ENCODE assay signal across 22 cellular contexts in the genomic region with DNA sequence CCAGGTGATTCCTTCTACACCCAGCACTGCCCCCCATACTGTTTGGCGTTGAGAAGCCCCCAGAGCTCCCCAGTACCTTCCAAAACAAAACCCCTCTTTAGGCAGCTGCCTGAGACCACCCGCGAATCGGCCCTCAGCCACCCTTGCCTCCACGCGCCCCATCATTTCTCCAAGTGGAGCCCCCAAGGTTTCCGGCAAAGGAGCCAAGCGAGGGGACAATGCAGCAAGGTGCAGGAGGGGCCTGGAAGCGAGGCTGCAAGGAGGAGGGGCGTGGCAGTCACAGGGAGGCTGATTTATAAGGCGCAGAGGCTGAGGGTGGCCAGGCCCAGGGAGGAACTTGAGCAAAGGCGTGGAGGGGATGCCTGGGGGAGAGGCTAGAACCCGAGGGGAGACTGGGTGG.
"Had no signal": no experiment of that assay in that cellular context is flagged by ENCODE, and none has a peak within 500 bp of the region (broad histone marks: within the 10 kb centered on the region; RNA-seq: fewer than 3 reads in every experiment).

No MANE protein-coding gene starts in this region.

- H3K4me1 ChIP-seq: ascending aorta, gastrocnemius medialis, tibial artery had no signal

- H3K4me1 Mint-ChIP-seq: stimulated activated naive CD8-positive, alpha-beta T cell treated with anti-CD3 and anti-CD28 coated beads, Interleukin-15, amount 100 ng/mL, for 72 hours had no signal

- H3K36me3 ChIP-seq: adrenal gland, brain microvascular endothelial cell, gastrocnemius medialis had no signal

- H3K27me3 ChIP-seq: adrenal gland, ascending aorta, brain microvascular endothelial cell, esophagus squamous epithelium, gastrocnemius medialis, tibial artery had no signal

- H3K9me3 Mint-ChIP-seq: activated CD4-positive, alpha-beta memory T cell treated with anti-CD3 and anti-CD28 coated beads for 36 hours; activated naive CD4-positive, alpha-beta T cell treated with anti-CD3 and anti-CD28 coated beads, Interleukin-2, amount 50 U/mL, for 24 hours; activated T-cell treated with anti-CD3 and anti-CD28 coated beads, Interleukin-2, amount 50 U/mL, for 72 hours; natural killer cell treated with Interleukin-12 subunit alpha and Interleukin-12 subunit beta and Interleukin-15 and Interleukin-18, amount 100 ng/mL, for 72 hours; stimulated activated naive CD8-positive, alpha-beta T cell treated with anti-CD3 and anti-CD28 coated beads, Interleukin-15, amount 100 ng/mL, for 72 hours; T-cell; T-helper 2 cell treated with Interferon-gamma antibody and Interleukin-4, amounts not matched to agents 5 μg/mL and 100 μg/mL, for 36 hours had no signal

- DNase-seq: activated CD4-positive, alpha-beta memory T cell treated with anti-CD3 and anti-CD28 coated beads for 36 hours; activated CD4-positive, alpha-beta T cell treated with anti-CD3 and anti-CD28 coated beads for 4 hours; activated CD4-positive, CD25-positive, alpha-beta regulatory T cell; activated effector memory CD4-positive, alpha-beta T cell treated with anti-CD3 and anti-CD28 coated beads, Interleukin-2, amount 50 U/mL, for 16 hours; activated T-cell treated with anti-CD3 and anti-CD28 coated beads, Interleukin-2, amount 50 U/mL, for 72 hours; adrenal gland; brain microvascular endothelial cell; central memory CD4-positive, alpha-beta T cell; esophagus squamous epithelium; gastrocnemius medialis; hippocampal formation; midbrain; occipital lobe; stimulated activated CD4-positive, alpha-beta T cell treated with anti-CD3 and anti-CD28 coated beads, Interleukin-2, amount 100 ng/mL, for 48 hours; stimulated activated CD8-positive, alpha-beta memory T cell treated with anti-CD3 and anti-CD28 coated beads, Interleukin-4, amount 100 ng/mL, for 48 hours; stimulated activated naive CD8-positive, alpha-beta T cell treated with anti-CD3 and anti-CD28 coated beads, Interleukin-15, amount 100 ng/mL, for 72 hours; T-cell; tibial artery had no signal

- H3K9me3 ChIP-seq: adrenal gland, ascending aorta, esophagus squamous epithelium, gastrocnemius medialis, tibial artery had no signal

- H3K36me3 Mint-ChIP-seq: activated CD4-positive, alpha-beta memory T cell treated with anti-CD3 and anti-CD28 coated beads for 36 hours; natural killer cell treated with Interleukin-12 subunit alpha and Interleukin-12 subunit beta and Interleukin-15 and Interleukin-18, amount 100 ng/mL, for 72 hours had no signal

- H3K4me3 Mint-ChIP-seq: activated CD4-positive, alpha-beta memory T cell treated with anti-CD3 and anti-CD28 coated beads for 36 hours; activated naive CD4-positive, alpha-beta T cell treated with anti-CD3 and anti-CD28 coated beads, Interleukin-2, amount 50 U/mL, for 24 hours; activated T-cell treated with anti-CD3 and anti-CD28 coated beads, Interleukin-2, amount 50 U/mL, for 72 hours; natural killer cell treated with Interleukin-12 subunit alpha and Interleukin-12 subunit beta and Interleukin-15 and Interleukin-18, amount 100 ng/mL, for 72 hours; stimulated activated naive CD8-positive, alpha-beta T cell treated with anti-CD3 and anti-CD28 coated beads, Interleukin-15, amount 100 ng/mL, for 72 hours; T-cell; T-helper 2 cell treated with Interferon-gamma antibody and Interleukin-4, amounts not matched to agents 5 μg/mL and 100 μg/mL, for 36 hours had no signal

- H3K27me3 Mint-ChIP-seq: activated CD4-positive, alpha-beta memory T cell treated with anti-CD3 and anti-CD28 coated beads for 36 hours; activated naive CD4-positive, alpha-beta T cell treated with anti-CD3 and anti-CD28 coated beads, Interleukin-2, amount 50 U/mL, for 24 hours; natural killer cell treated with Interleukin-12 subunit alpha and Interleukin-12 subunit beta and Interleukin-15 and Interleukin-18, amount 100 ng/mL, for 72 hours; stimulated activated naive CD8-positive, alpha-beta T cell treated with anti-CD3 and anti-CD28 coated beads, Interleukin-15, amount 100 ng/mL, for 72 hours; T-cell had no signal

- ATAC-seq: activated T-cell treated with anti-CD3 and anti-CD28 coated beads, Interleukin-2, amount 50 U/mL, for 72 hours; gastrocnemius medialis; natural killer cell treated with Interleukin-12 subunit alpha and Interleukin-12 subunit beta and Interleukin-15 and Interleukin-18, amount 100 ng/mL, for 72 hours; stimulated activated naive CD8-positive, alpha-beta T cell treated with anti-CD3 and anti-CD28 coated beads, Interleukin-15, amount 100 ng/mL, for 72 hours; T-cell had no signal

- H3K27ac ChIP-seq: adrenal gland, ascending aorta, brain microvascular endothelial cell, esophagus squamous epithelium, gastrocnemius medialis, tibial artery had no signal

- H3K27ac Mint-ChIP-seq: activated CD4-positive, alpha-beta memory T cell treated with anti-CD3 and anti-CD28 coated beads for 36 hours; activated naive CD4-positive, alpha-beta T cell treated with anti-CD3 and anti-CD28 coated beads, Interleukin-2, amount 50 U/mL, for 24 hours; activated T-cell treated with anti-CD3 and anti-CD28 coated beads, Interleukin-2, amount 50 U/mL, for 72 hours; natural killer cell treated with Interleukin-12 subunit alpha and Interleukin-12 subunit beta and Interleukin-15 and Interleukin-18, amount 100 ng/mL, for 72 hours; T-cell; T-helper 2 cell treated with Interferon-gamma antibody and Interleukin-4, amounts not matched to agents 5 μg/mL and 100 μg/mL, for 36 hours had no signal

- H3K4me3 ChIP-seq: adrenal gland, ascending aorta, esophagus squamous epithelium, gastrocnemius medialis, tibial artery had no signal
